ENCODE assay signal across 23 cellular contexts in the genomic region with DNA sequence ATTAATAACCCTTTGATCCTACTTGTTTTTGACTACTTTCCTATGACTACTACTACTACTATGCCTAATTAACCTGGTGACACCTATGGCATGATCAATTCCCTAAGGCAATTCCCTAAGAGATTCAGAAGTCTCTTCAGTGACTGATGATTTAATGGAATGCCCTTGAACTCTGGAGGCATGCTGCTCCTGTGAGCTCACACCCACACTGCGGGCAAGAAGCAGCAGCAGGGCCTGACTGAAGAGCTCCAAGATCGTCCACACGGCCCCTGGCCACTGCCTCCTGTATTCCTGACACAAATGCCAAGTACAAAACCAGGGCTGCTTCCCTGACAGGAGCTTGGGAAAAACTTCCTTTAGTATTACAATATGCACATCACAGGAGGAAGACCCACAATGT.
A peak's percentile ranks its signal among the peaks of the same experiment; 100 is the strongest.
DNase-seq lines count a peak whose midpoint lies in the region; ATAC-seq lines count a peak whose summit lies in the region.
"Had no signal": no experiment of that assay in that cellular context is flagged by ENCODE, and none has a peak within 500 bp of the region (broad histone marks: within the 10 kb centered on the region; RNA-seq: fewer than 3 reads in every experiment).

No MANE protein-coding gene starts in this region.

- H3K27me3 Mint-ChIP-seq in activated naive CD4-positive, alpha-beta T cell treated with anti-CD3 and anti-CD28 coated beads, Interleukin-2, amount 10 ng/mL, durations not matched to agents 7 days and 5 days = no peaks in the 10 kb centered on the region
- no peaks in the 10 kb centered on the region for H3K27me3 Mint-ChIP-seq in activated CD4-positive, alpha-beta memory T cell treated with anti-CD3 and anti-CD28 coated beads, Interleukin-2, amount 10 ng/mL, durations not matched to agents 7 days and 5 days

- no peak overlapping the region for H3K4me3 Mint-ChIP-seq in activated naive CD4-positive, alpha-beta T cell treated with anti-CD3 and anti-CD28 coated beads, Interleukin-2, amount 10 ng/mL, durations not matched to agents 7 days and 5 days
- no peak overlapping the region for H3K4me3 Mint-ChIP-seq in activated CD4-positive, alpha-beta memory T cell treated with anti-CD3 and anti-CD28 coated beads, Interleukin-2, amount 10 ng/mL, durations not matched to agents 7 days and 5 days

- H3K14ac ChIP-seq in trophoblast cell (ENCODE audit: low read length) = no peak overlapping the region

- POLR2A ChIA-PET in activated CD4-positive, alpha-beta memory T cell treated with anti-CD3 and anti-CD28 coated beads, Interleukin-2, amount 10 ng/mL, durations not matched to agents 7 days and 5 days (lab: Charles Lee) = no interaction called here

- no peak for DNase-seq in activated naive CD4-positive, alpha-beta T cell treated with anti-CD3 and anti-CD28 coated beads, Interleukin-2, amount 10 ng/mL, durations not matched to agents 7 days and 5 days
- DNase-seq in activated naive CD4-positive, alpha-beta T cell treated with anti-CD3 and anti-CD28 coated beads, Interleukin-2, amount 50 U/mL, for 72 hours (ENCODE audit: low spot score in 2 of 2) = no peak
- DNase-seq in kidney tubule cell (ENCODE audit: low spot score) (peak; percentile 30), trophoblast cell (peak; percentile 61 to 79), activated gamma-delta T cell treated with Interleukin-2 at 50 U/mL for 16 hours (no peak), midbrain (lab: John Stamatoyannopoulos, UW) (no peak)
- DNase-seq in activated CD4-positive, alpha-beta memory T cell treated with anti-CD3 and anti-CD28 coated beads, Interleukin-2, amount 10 ng/mL, durations not matched to agents 7 days and 5 days = no peak
- DNase-seq: BE2C, DMS153, GM23248, H7, IMR-90, KG1, NCI-H1048, NCI-H1417, NCI-H1694, NCI-H2029 treated with DMSO at 0.1 percent for 48 hours, NCI-H510A, NCI-H69, SHP77 treated with DMSO at 0.1 percent for 48 hours had no signal

- no peak overlapping the region for H3K27ac ChIP-seq in trophoblast cell (ENCODE audit: low read depth, low read length)
- H3K27ac ChIP-seq: 22Rv1, GM23248 had no signal

- H3K18ac ChIP-seq in trophoblast cell (ENCODE audit: low read length) = no peak overlapping the region

- H4K8ac ChIP-seq in trophoblast cell (ENCODE audit: low read depth, low read length) = no peak overlapping the region

- no peak overlapping the region for H2BK120ac ChIP-seq in trophoblast cell (ENCODE audit: insufficient read depth, low read length, poor library complexity)

- peaks cover 4 to 10% of the 10 kb centered on the region in 2 experiments for H3K4me1 ChIP-seq in trophoblast cell (ENCODE audit: control insufficient read depth in 1 of 2, insufficient read depth in 2 of 2, low read length in 2 of 2)
- H3K4me1 ChIP-seq: BE2C had no signal

- no peaks in the 10 kb centered on the region for H3K9me3 Mint-ChIP-seq in activated naive CD4-positive, alpha-beta T cell treated with anti-CD3 and anti-CD28 coated beads, Interleukin-2, amount 10 ng/mL, durations not matched to agents 7 days and 5 days
- H3K9me3 Mint-ChIP-seq in activated naive CD4-positive, alpha-beta T cell treated with anti-CD3 and anti-CD28 coated beads, Interleukin-2, amount 50 U/mL, for 72 hours = no peaks in the 10 kb centered on the region
- no peaks in the 10 kb centered on the region for H3K9me3 Mint-ChIP-seq in activated CD4-positive, alpha-beta memory T cell treated with anti-CD3 and anti-CD28 coated beads, Interleukin-2, amount 10 ng/mL, durations not matched to agents 7 days and 5 days

- no peaks in the 10 kb centered on the region for H3K79me2 ChIP-seq in trophoblast cell (ENCODE audit: control insufficient read depth, insufficient read depth, low read length, poor library complexity)

- peaks cover 61% of the 10 kb centered on the region for H3K4me1 Mint-ChIP-seq in activated naive CD4-positive, alpha-beta T cell treated with anti-CD3 and anti-CD28 coated beads, Interleukin-2, amount 10 ng/mL, durations not matched to agents 7 days and 5 days
- peaks cover 28% of the 10 kb centered on the region for H3K4me1 Mint-ChIP-seq in activated CD4-positive, alpha-beta memory T cell treated with anti-CD3 and anti-CD28 coated beads, Interleukin-2, amount 10 ng/mL, durations not matched to agents 7 days and 5 days

- H3K4me3 ChIP-seq in trophoblast cell (ENCODE audit: low read depth, low read length) = no peak overlapping the region
- H3K4me3 ChIP-seq: GM23248 had no signal

- H3K9ac ChIP-seq in trophoblast cell (ENCODE audit: low read length) = no peak overlapping the region
- H3K9ac ChIP-seq: GM23248 had no signal

- no peak for ATAC-seq in activated naive CD4-positive, alpha-beta T cell treated with anti-CD3 and anti-CD28 coated beads, Interleukin-2, amount 50 U/mL, for 72 hours
- no peak for ATAC-seq in HG02588 (IDR thresholded peaks at IDR 0.05; ENCODE audit: unreplicated experiment)
- ATAC-seq: Panc1 had no signal

- H3K79me1 ChIP-seq in trophoblast cell (ENCODE audit: low read length) = no peaks in the 10 kb centered on the region

- peak overlapping the region; percentile 52 for H3K27ac Mint-ChIP-seq in activated naive CD4-positive, alpha-beta T cell treated with anti-CD3 and anti-CD28 coated beads, Interleukin-2, amount 10 ng/mL, durations not matched to agents 7 days and 5 days
- H3K27ac Mint-ChIP-seq in activated naive CD4-positive, alpha-beta T cell treated with anti-CD3 and anti-CD28 coated beads, Interleukin-2, amount 50 U/mL, for 72 hours = no peak overlapping the region
- H3K27ac Mint-ChIP-seq in activated CD4-positive, alpha-beta memory T cell treated with anti-CD3 and anti-CD28 coated beads, Interleukin-2, amount 10 ng/mL, durations not matched to agents 7 days and 5 days = no peak overlapping the region

- H3K36me3 Mint-ChIP-seq in activated naive CD4-positive, alpha-beta T cell treated with anti-CD3 and anti-CD28 coated beads, Interleukin-2, amount 10 ng/mL, durations not matched to agents 7 days and 5 days = peaks cover 21% of the 10 kb centered on the region
- H3K36me3 Mint-ChIP-seq in activated naive CD4-positive, alpha-beta T cell treated with anti-CD3 and anti-CD28 coated beads, Interleukin-2, amount 50 U/mL, for 72 hours = peaks cover 4 to 8% of the 10 kb centered on the region in 2 donors
- H3K36me3 Mint-ChIP-seq in activated CD4-positive, alpha-beta memory T cell treated with anti-CD3 and anti-CD28 coated beads, Interleukin-2, amount 10 ng/mL, durations not matched to agents 7 days and 5 days (ENCODE audit: low read depth) = peaks cover 13% of the 10 kb centered on the region

- H4K91ac ChIP-seq in trophoblast cell (ENCODE audit: low read depth, low read length) = no peak overlapping the region

- no peak overlapping the region for H2BK12ac ChIP-seq in trophoblast cell (ENCODE audit: low read length)

- H3K4ac ChIP-seq in trophoblast cell (ENCODE audit: low read depth, low read length) = no peak overlapping the region

- no peak overlapping the region for H2AK5ac ChIP-seq in trophoblast cell (ENCODE audit: low read length)

- no peak overlapping the region for H3K4me2 ChIP-seq in trophoblast cell (ENCODE audit: low read length)

- peaks cover under 1 to 2% of the 10 kb centered on the region in 2 experiments for H3K36me3 ChIP-seq in trophoblast cell (ENCODE audit: control insufficient read depth in 1 of 2, insufficient read depth in 2 of 2, low read length in 2 of 2)
- H3K36me3 ChIP-seq: BE2C had no signal

- H3K23ac ChIP-seq in trophoblast cell (ENCODE audit: low read length) = no peak overlapping the region

- CTCF ChIA-PET in activated naive CD4-positive, alpha-beta T cell treated with anti-CD3 and anti-CD28 coated beads, Interleukin-2, amount 10 ng/mL, durations not matched to agents 7 days and 5 days (lab: Charles Lee) = interaction anchor here (1.6 kb wide), 1 partner anchor 59 kb away, joined by 4 read pairs; no protein-coding TSS in a partner anchor
- CTCF ChIA-PET in activated CD4-positive, alpha-beta memory T cell treated with anti-CD3 and anti-CD28 coated beads, Interleukin-2, amount 10 ng/mL, durations not matched to agents 7 days and 5 days (lab: Charles Lee) = no interaction called here

- no peaks in the 10 kb centered on the region for H3K9me3 ChIP-seq in trophoblast cell (ENCODE audit: insufficient read depth, low read depth, low read length)
- H3K9me3 ChIP-seq: BE2C had no signal

- WGBS in trophoblast cell (ENCODE audit: extremely low coverage, insufficient coverage, insufficient read length) = no CpG with 5 or more reads among the region's 3 CpGs

- H3K27me3 ChIP-seq in trophoblast cell (ENCODE audit: insufficient read depth, low read length) = no peaks in the 10 kb centered on the region
- H3K27me3 ChIP-seq: BE2C had no signal

- no peak overlapping the region for H4K12ac ChIP-seq in trophoblast cell (ENCODE audit: low read depth, low read length)

- no peak overlapping the region for H2AFZ ChIP-seq in trophoblast cell (ENCODE audit: insufficient read depth, low read length, poor library complexity)
- H2AFZ ChIP-seq: GM23248 had no signal

- no peak overlapping the region for H2BK5ac ChIP-seq in trophoblast cell (ENCODE audit: low read depth, low read length, poor library complexity)

Comparison
In these comparisons a context has a peak if more than half of its experiments do, and no peak if none do; other contexts are left out.
1. DNase-seq: peak in kidney tubule cell (single experiment) and trophoblast cell (2 of 2); none in activated naive CD4-positive, alpha-beta T cell treated with anti-CD3 and anti-CD28 coated beads, Interleukin-2, amount 10 ng/mL, durations not matched to agents 7 days and 5 days (single experiment), activated naive CD4-positive, alpha-beta T cell treated with anti-CD3 and anti-CD28 coated beads, Interleukin-2, amount 50 U/mL, for 72 hours (0 of 2), activated gamma-delta T cell treated with Interleukin-2 at 50 U/mL for 16 hours (single experiment), activated CD4-positive, alpha-beta memory T cell treated with anti-CD3 and anti-CD28 coated beads, Interleukin-2, amount 10 ng/mL, durations not matched to agents 7 days and 5 days (single experiment) and midbrain (single experiment).